In the genomic region with DNA sequence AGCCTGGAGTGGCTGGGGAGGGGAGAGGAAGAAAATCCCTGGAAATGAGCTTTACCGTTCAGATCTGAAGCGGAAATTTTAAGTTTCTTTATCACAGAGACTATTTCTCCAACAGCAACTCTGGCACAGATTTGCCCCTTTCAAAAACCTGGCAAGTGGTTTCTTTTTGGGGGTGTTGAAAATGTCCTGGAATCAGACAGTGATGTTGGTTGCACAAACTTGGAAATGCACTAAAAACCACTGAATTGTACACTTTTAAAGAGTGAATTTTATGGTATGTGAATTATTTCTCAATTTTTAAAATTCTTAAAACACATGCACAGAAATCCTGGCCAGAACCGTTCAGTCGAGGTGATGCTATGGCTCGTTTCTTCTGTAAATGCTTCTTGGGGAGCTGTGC, we compare ENCODE assay signal across 25 cellular contexts.
DNase-seq lines count a peak whose midpoint lies in the region; ATAC-seq lines count a peak whose summit lies in the region.
"Had no signal": no experiment of that assay in that cellular context is flagged by ENCODE, and none has a peak within 500 bp of the region (broad histone marks: within the 10 kb centered on the region; RNA-seq: fewer than 3 reads in every experiment).

No MANE protein-coding gene starts in this region.

- DNase-seq in T-helper 2 cell treated with Interferon-gamma antibody and Interleukin-4, amounts not matched to agents 5 μg/mL and 100 μg/mL, for 36 hours (ENCODE audit: low spot score), result no peak
- DNase-seq in T-helper 2 cell, result no peak
- DNase-seq in activated naive CD8-positive, alpha-beta T cell treated with anti-CD3 and anti-CD28 coated beads for 36 hours, result no peak
- DNase-seq in activated naive CD8-positive, alpha-beta T cell treated with anti-CD3 and anti-CD28 coated beads, Interleukin-2, amount 50 U/mL, for 24 hours, result no peak
- peak; percentile 77 for DNase-seq in fibroblast of gingiva (ENCODE audit: low read depth)
- DNase-seq in ureter (ENCODE audit: low spot score), result no peak
- no peak for DNase-seq in NCI-H748 treated with DMSO at 0.1 percent for 48 hours (lab: John Stamatoyannopoulos, UW)
- no peak for DNase-seq in activated CD8-positive, alpha-beta memory T cell treated with anti-CD3 and anti-CD28 coated beads, Interleukin-2, amount 10 ng/mL, durations not matched to agents 7 days and 5 days
- DNase-seq: BE2C; CD8-positive, alpha-beta memory T cell; DMS 273 treated with DMSO at 0.1 percent for 48 hours; DMS79; GDM1; GOT3; NCI-H1092 treated with DMSO at 0.1 percent for 48 hours; NCI-H1436; NCI-H187; NCI-H2107; NCI-H446; NCI-H524 treated with DMSO at 0.1 percent for 48 hours; NCI-H82; PC-9 had no signal

- H3K4me1 Mint-ChIP-seq in T-helper 2 cell treated with Interferon-gamma antibody and Interleukin-4, amounts not matched to agents 5 μg/mL and 100 μg/mL, for 36 hours (ENCODE audit: low read depth), result peaks cover 66% of the 10 kb centered on the region
- H3K4me1 Mint-ChIP-seq in activated naive CD8-positive, alpha-beta T cell treated with anti-CD3 and anti-CD28 coated beads for 36 hours, result peaks cover 56% of the 10 kb centered on the region
- H3K4me1 Mint-ChIP-seq in activated naive CD8-positive, alpha-beta T cell treated with anti-CD3 and anti-CD28 coated beads, Interleukin-2, amount 50 U/mL, for 24 hours, result peaks cover 77% of the 10 kb centered on the region
- peaks cover 50% of the 10 kb centered on the region for H3K4me1 Mint-ChIP-seq in activated CD8-positive, alpha-beta memory T cell treated with anti-CD3 and anti-CD28 coated beads, Interleukin-2, amount 10 ng/mL, durations not matched to agents 7 days and 5 days

- CTCF ChIA-PET in activated CD8-positive, alpha-beta memory T cell treated with anti-CD3 and anti-CD28 coated beads, Interleukin-2, amount 10 ng/mL, durations not matched to agents 7 days and 5 days (lab: Charles Lee), result interaction anchor here (0.6 to 0.9 kb wide), 2 partner anchors 65 to 124 kb away, joined by 3 read pairs; no protein-coding TSS in a partner anchor

- H3K27ac Mint-ChIP-seq in T-helper 2 cell treated with Interferon-gamma antibody and Interleukin-4, amounts not matched to agents 5 μg/mL and 100 μg/mL, for 36 hours, result peak overlapping the region; percentile 15
- H3K27ac Mint-ChIP-seq in activated naive CD8-positive, alpha-beta T cell treated with anti-CD3 and anti-CD28 coated beads for 36 hours, result peak overlapping the region; percentile 47
- H3K27ac Mint-ChIP-seq in activated naive CD8-positive, alpha-beta T cell treated with anti-CD3 and anti-CD28 coated beads, Interleukin-2, amount 50 U/mL, for 24 hours, result no peak overlapping the region
- H3K27ac Mint-ChIP-seq in activated CD8-positive, alpha-beta memory T cell treated with anti-CD3 and anti-CD28 coated beads, Interleukin-2, amount 10 ng/mL, durations not matched to agents 7 days and 5 days, result no peak overlapping the region
- H3K27ac Mint-ChIP-seq: CD14-positive monocyte had no signal

- H3K36me3 Mint-ChIP-seq in T-helper 2 cell treated with Interferon-gamma antibody and Interleukin-4, amounts not matched to agents 5 μg/mL and 100 μg/mL, for 36 hours (ENCODE audit: low read depth), result peaks cover 12% of the 10 kb centered on the region
- peaks cover 11% of the 10 kb centered on the region for H3K36me3 Mint-ChIP-seq in activated naive CD8-positive, alpha-beta T cell treated with anti-CD3 and anti-CD28 coated beads for 36 hours
- H3K36me3 Mint-ChIP-seq in activated naive CD8-positive, alpha-beta T cell treated with anti-CD3 and anti-CD28 coated beads, Interleukin-2, amount 50 U/mL, for 24 hours (ENCODE audit: low read depth), result peaks cover 3% of the 10 kb centered on the region
- H3K36me3 Mint-ChIP-seq in activated CD8-positive, alpha-beta memory T cell treated with anti-CD3 and anti-CD28 coated beads, Interleukin-2, amount 10 ng/mL, durations not matched to agents 7 days and 5 days, result peaks cover 38% of the 10 kb centered on the region
- H3K36me3 Mint-ChIP-seq: CD14-positive monocyte; CD8-positive, alpha-beta memory T cell had no signal

- peaks cover 8% of the 10 kb centered on the region for H3K9me3 Mint-ChIP-seq in T-helper 2 cell treated with Interferon-gamma antibody and Interleukin-4, amounts not matched to agents 5 μg/mL and 100 μg/mL, for 36 hours
- peaks cover 10% of the 10 kb centered on the region for H3K9me3 Mint-ChIP-seq in activated naive CD8-positive, alpha-beta T cell treated with anti-CD3 and anti-CD28 coated beads for 36 hours
- H3K9me3 Mint-ChIP-seq in activated naive CD8-positive, alpha-beta T cell treated with anti-CD3 and anti-CD28 coated beads, Interleukin-2, amount 50 U/mL, for 24 hours, result no peaks in the 10 kb centered on the region
- H3K9me3 Mint-ChIP-seq in activated CD8-positive, alpha-beta memory T cell treated with anti-CD3 and anti-CD28 coated beads, Interleukin-2, amount 10 ng/mL, durations not matched to agents 7 days and 5 days (ENCODE audit: low read depth), result peaks cover 3% of the 10 kb centered on the region
- H3K9me3 Mint-ChIP-seq: CD8-positive, alpha-beta memory T cell had no signal

- no peaks in the 10 kb centered on the region for H3K27me3 Mint-ChIP-seq in T-helper 2 cell treated with Interferon-gamma antibody and Interleukin-4, amounts not matched to agents 5 μg/mL and 100 μg/mL, for 36 hours (ENCODE audit: low read depth)
- H3K27me3 Mint-ChIP-seq in activated naive CD8-positive, alpha-beta T cell treated with anti-CD3 and anti-CD28 coated beads for 36 hours, result peaks cover 13% of the 10 kb centered on the region
- no peaks in the 10 kb centered on the region for H3K27me3 Mint-ChIP-seq in activated naive CD8-positive, alpha-beta T cell treated with anti-CD3 and anti-CD28 coated beads, Interleukin-2, amount 50 U/mL, for 24 hours
- H3K27me3 Mint-ChIP-seq in activated CD8-positive, alpha-beta memory T cell treated with anti-CD3 and anti-CD28 coated beads, Interleukin-2, amount 10 ng/mL, durations not matched to agents 7 days and 5 days, result peaks cover 41% of the 10 kb centered on the region
- H3K27me3 Mint-ChIP-seq: CD8-positive, alpha-beta memory T cell had no signal

- no peak overlapping the region for H3K4me3 Mint-ChIP-seq in T-helper 2 cell treated with Interferon-gamma antibody and Interleukin-4, amounts not matched to agents 5 μg/mL and 100 μg/mL, for 36 hours
- no peak overlapping the region for H3K4me3 Mint-ChIP-seq in activated naive CD8-positive, alpha-beta T cell treated with anti-CD3 and anti-CD28 coated beads for 36 hours
- H3K4me3 Mint-ChIP-seq in activated naive CD8-positive, alpha-beta T cell treated with anti-CD3 and anti-CD28 coated beads, Interleukin-2, amount 50 U/mL, for 24 hours, result no peak overlapping the region
- H3K4me3 Mint-ChIP-seq in activated CD8-positive, alpha-beta memory T cell treated with anti-CD3 and anti-CD28 coated beads, Interleukin-2, amount 10 ng/mL, durations not matched to agents 7 days and 5 days, result no peak overlapping the region

- no peak for ATAC-seq in activated naive CD8-positive, alpha-beta T cell treated with anti-CD3 and anti-CD28 coated beads, Interleukin-2, amount 50 U/mL, for 24 hours
- ATAC-seq in activated CD8-positive, alpha-beta memory T cell treated with anti-CD3 and anti-CD28 coated beads, Interleukin-2, amount 10 ng/mL, durations not matched to agents 7 days and 5 days, result no peak
- ATAC-seq: GM12878, Right ventricle myocardium inferior had no signal

Comparison
In these comparisons a context has a peak if more than half of its experiments do, and no peak if none do; other contexts are left out.
1. H3K27ac Mint-ChIP-seq: peak in T-helper 2 cell treated with Interferon-gamma antibody and Interleukin-4, amounts not matched to agents 5 μg/mL and 100 μg/mL, for 36 hours (single experiment) and activated naive CD8-positive, alpha-beta T cell treated with anti-CD3 and anti-CD28 coated beads for 36 hours (single experiment); none in activated naive CD8-positive, alpha-beta T cell treated with anti-CD3 and anti-CD28 coated beads, Interleukin-2, amount 50 U/mL, for 24 hours (single experiment) and activated CD8-positive, alpha-beta memory T cell treated with anti-CD3 and anti-CD28 coated beads, Interleukin-2, amount 10 ng/mL, durations not matched to agents 7 days and 5 days (single experiment).